In genomic region chr3:69649713-69650419, GRCh38 we compare ENCODE assay signal across 1 cellular context.
TF ChIP-seq lines count a peak whose summit lies in the region.

No MANE protein-coding gene starts in this region.

TF ChIP-seq in WTC11, 78 proteins besides CTCF, POLR2A, EP300 and RAD21 (continued from another document):
- TF ChIP-seq ZNF532 (CRISPR knock-in tag; IDR thresholded peaks at IDR 0.05; ENCODE audit: borderline replicate concordance) (no peak), AR (CRISPR knock-in tag; IDR thresholded peaks at IDR 0.05) (no peak), SP1 (CRISPR knock-in tag; conservative IDR thresholded peaks at IDR 0.05) (no peak), ATF6 (CRISPR knock-in tag; IDR thresholded peaks at IDR 0.05) (no peak), TP53 (CRISPR knock-in tag; IDR thresholded peaks at IDR 0.05) (no peak), E2F1 (CRISPR knock-in tag; IDR thresholded peaks at IDR 0.05) (no peak), NFATC4 (CRISPR knock-in tag; IDR thresholded peaks at IDR 0.05) (no peak), FOXJ3 (CRISPR knock-in tag; IDR thresholded peaks at IDR 0.05; ENCODE audit: borderline replicate concordance) (no peak), CBFB (CRISPR knock-in tag; IDR thresholded peaks at IDR 0.05; ENCODE audit: low read depth) (no peak)
